ENCODE assay signal across 1 cellular context in genomic region chr1:197884173-197884572, GRCh38.
TF ChIP-seq lines count a peak whose summit lies in the region.

No MANE protein-coding gene starts in this region.

TF ChIP-seq in HepG2, 621 proteins besides CTCF, POLR2A, EP300 and RAD21 (continued from another document and continues in another):
- TF ChIP-seq, protein P1, sequence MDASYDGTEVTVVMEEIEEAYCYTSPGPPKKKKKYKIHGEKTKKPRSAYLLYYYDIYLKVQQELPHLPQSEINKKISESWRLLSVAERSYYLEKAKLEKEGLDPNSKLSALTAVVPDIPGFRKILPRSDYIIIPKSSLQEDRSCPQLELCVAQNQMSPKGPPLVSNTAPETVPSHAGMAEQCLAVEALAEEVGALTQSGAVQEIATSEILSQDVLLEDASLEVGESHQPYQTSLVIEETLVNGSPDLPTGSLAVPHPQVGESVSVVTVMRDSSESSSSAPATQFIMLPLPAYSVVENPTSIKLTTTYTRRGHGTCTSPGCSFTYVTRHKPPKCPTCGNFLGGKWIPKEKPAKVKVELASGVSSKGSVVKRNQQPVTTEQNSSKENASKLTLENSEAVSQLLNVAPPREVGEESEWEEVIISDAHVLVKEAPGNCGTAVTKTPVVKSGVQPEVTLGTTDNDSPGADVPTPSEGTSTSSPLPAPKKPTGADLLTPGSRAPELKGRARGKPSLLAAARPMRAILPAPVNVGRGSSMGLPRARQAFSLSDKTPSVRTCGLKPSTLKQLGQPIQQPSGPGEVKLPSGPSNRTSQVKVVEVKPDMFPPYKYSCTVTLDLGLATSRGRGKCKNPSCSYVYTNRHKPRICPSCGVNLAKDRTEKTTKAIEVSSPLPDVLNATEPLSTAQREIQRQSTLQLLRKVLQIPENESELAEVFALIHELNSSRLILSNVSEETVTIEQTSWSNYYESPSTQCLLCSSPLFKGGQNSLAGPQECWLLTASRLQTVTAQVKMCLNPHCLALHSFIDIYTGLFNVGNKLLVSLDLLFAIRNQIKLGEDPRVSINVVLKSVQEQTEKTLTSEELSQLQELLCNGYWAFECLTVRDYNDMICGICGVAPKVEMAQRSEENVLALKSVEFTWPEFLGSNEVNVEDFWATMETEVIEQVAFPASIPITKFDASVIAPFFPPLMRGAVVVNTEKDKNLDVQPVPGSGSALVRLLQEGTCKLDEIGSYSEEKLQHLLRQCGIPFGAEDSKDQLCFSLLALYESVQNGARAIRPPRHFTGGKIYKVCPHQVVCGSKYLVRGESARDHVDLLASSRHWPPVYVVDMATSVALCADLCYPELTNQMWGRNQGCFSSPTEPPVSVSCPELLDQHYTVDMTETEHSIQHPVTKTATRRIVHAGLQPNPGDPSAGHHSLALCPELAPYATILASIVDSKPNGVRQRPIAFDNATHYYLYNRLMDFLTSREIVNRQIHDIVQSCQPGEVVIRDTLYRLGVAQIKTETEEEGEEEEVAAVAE (CRISPR knock-in tag; IDR thresholded peaks at IDR 0.05; ENCODE audit: borderline replicate concordance) = no peak
- TF ChIP-seq ELK4 (CRISPR knock-in tag; IDR thresholded peaks at IDR 0.05; ENCODE audit: borderline replicate concordance) (no peak), FIP1L1 (IDR thresholded peaks at IDR 0.05; ENCODE audit: borderline replicate concordance, insufficient read depth, low read depth, low read length) (no peak), MED8 (CRISPR knock-in tag; IDR thresholded peaks at IDR 0.05; ENCODE audit: insufficient replicate concordance) (no peak), SETDB1 (CRISPR knock-in tag; IDR thresholded peaks at IDR 0.05; ENCODE audit: borderline replicate concordance) (no peak), NFIB (CRISPR knock-in tag; IDR thresholded peaks at IDR 0.05; ENCODE audit: borderline replicate concordance) (no peak), ZNF777 (CRISPR knock-in tag; IDR thresholded peaks at IDR 0.05) (no peak), JDP2 (CRISPR knock-in tag; IDR thresholded peaks at IDR 0.05; ENCODE audit: borderline replicate concordance) (no peak), GATA4 (IDR thresholded peaks at IDR 0.05; ENCODE audit: borderline replicate concordance, low read depth) (no peak), ZNF225 (CRISPR knock-in tag; IDR thresholded peaks at IDR 0.05) (no peak), NKX3-1 (CRISPR knock-in tag; IDR thresholded peaks at IDR 0.05) (no peak), HNF1B (CRISPR knock-in tag; IDR thresholded peaks at IDR 0.05) (peak; percentile 79), ZFP62 (CRISPR knock-in tag; IDR thresholded peaks at IDR 0.05) (no peak), CBX5 (CRISPR knock-in tag; IDR thresholded peaks at IDR 0.05; ENCODE audit: borderline replicate concordance) (no peak; the same call in 1 of the 2 replicates), ZNF484 (CRISPR knock-in tag; IDR thresholded peaks at IDR 0.05; ENCODE audit: borderline replicate concordance, low read depth) (no peak), SOX6 (IDR thresholded peaks at IDR 0.05) (no peak), SOX6 (CRISPR knock-in tag; IDR thresholded peaks at IDR 0.05) (peak; percentile 93), MYNN (CRISPR knock-in tag; IDR thresholded peaks at IDR 0.05; ENCODE audit: low read depth) (no peak), ZKSCAN1 (IDR thresholded peaks at IDR 0.05; ENCODE audit: low read length) (no peak), CREB1 (IDR thresholded peaks at IDR 0.05) (no peak), CREB1 (CRISPR knock-in tag; IDR thresholded peaks at IDR 0.05) (no peak), ZNF230 (CRISPR knock-in tag; IDR thresholded peaks at IDR 0.05) (no peak), GABPA (IDR thresholded peaks at IDR 0.05; ENCODE audit: low read depth, low read length) (no peak), GABPA (CRISPR knock-in tag; IDR thresholded peaks at IDR 0.05; ENCODE audit: low read depth) (no peak), TRAFD1 (CRISPR knock-in tag; IDR thresholded peaks at IDR 0.05; ENCODE audit: borderline replicate concordance) (no peak), HES4 (CRISPR knock-in tag; IDR thresholded peaks at IDR 0.05; ENCODE audit: borderline replicate concordance) (no peak), RFXANK (CRISPR knock-in tag; IDR thresholded peaks at IDR 0.05) (no peak), RFX5 (IDR thresholded peaks at IDR 0.05; ENCODE audit: low read depth, low read length) (no peak), MTF1 (CRISPR knock-in tag; IDR thresholded peaks at IDR 0.05) (no peak), IRX3 (CRISPR knock-in tag; IDR thresholded peaks at IDR 0.05; ENCODE audit: borderline replicate concordance, low read depth) (no peak), TEAD3 (CRISPR knock-in tag; optimal IDR thresholded peaks at IDR 0.05; ENCODE audit: borderline replicate concordance) (peak; percentile 64), TAF15 (IDR thresholded peaks at IDR 0.05; ENCODE audit: low read depth, low read length, poor library complexity, severe bottlenecking) (no peak), BHLHE40 (IDR thresholded peaks at IDR 0.05; ENCODE audit: low read length) (no peak), EZH2 (conservative IDR thresholded peaks at IDR 0.05; ENCODE audit: low read depth, low read length) (no peak), CENPX (CRISPR knock-in tag; IDR thresholded peaks at IDR 0.05) (no peak), ZSCAN29 (CRISPR knock-in tag; conservative IDR thresholded peaks at IDR 0.05) (no peak), HMG20A (CRISPR knock-in tag; IDR thresholded peaks at IDR 0.05; ENCODE audit: borderline replicate concordance) (peak; percentile 65; the same call in 1 of the 2 replicates), ZNF558 (CRISPR knock-in tag; IDR thresholded peaks at IDR 0.05; ENCODE audit: borderline replicate concordance) (no peak), ZNF431 (CRISPR knock-in tag; IDR thresholded peaks at IDR 0.05; ENCODE audit: borderline replicate concordance, low read depth) (no peak), EED (CRISPR knock-in tag; IDR thresholded peaks at IDR 0.05) (no peak), SALL1 (CRISPR knock-in tag; IDR thresholded peaks at IDR 0.05) (peak; percentile 95), MTA3 (CRISPR knock-in tag; IDR thresholded peaks at IDR 0.05) (no peak), NR2F6 (IDR thresholded peaks at IDR 0.05) (peak; percentile 65), NR2F6 (CRISPR knock-in tag; IDR thresholded peaks at IDR 0.05) (peak; percentile 78)
- TF ChIP-seq, protein P2, sequence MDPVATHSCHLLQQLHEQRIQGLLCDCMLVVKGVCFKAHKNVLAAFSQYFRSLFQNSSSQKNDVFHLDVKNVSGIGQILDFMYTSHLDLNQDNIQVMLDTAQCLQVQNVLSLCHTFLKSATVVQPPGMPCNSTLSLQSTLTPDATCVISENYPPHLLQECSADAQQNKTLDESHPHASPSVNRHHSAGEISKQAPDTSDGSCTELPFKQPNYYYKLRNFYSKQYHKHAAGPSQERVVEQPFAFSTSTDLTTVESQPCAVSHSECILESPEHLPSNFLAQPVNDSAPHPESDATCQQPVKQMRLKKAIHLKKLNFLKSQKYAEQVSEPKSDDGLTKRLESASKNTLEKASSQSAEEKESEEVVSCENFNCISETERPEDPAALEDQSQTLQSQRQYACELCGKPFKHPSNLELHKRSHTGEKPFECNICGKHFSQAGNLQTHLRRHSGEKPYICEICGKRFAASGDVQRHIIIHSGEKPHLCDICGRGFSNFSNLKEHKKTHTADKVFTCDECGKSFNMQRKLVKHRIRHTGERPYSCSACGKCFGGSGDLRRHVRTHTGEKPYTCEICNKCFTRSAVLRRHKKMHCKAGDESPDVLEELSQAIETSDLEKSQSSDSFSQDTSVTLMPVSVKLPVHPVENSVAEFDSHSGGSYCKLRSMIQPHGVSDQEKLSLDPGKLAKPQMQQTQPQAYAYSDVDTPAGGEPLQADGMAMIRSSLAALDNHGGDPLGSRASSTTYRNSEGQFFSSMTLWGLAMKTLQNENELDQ (CRISPR knock-in tag; IDR thresholded peaks at IDR 0.05; ENCODE audit: borderline replicate concordance) = no peak
- TF ChIP-seq, protein P3, sequence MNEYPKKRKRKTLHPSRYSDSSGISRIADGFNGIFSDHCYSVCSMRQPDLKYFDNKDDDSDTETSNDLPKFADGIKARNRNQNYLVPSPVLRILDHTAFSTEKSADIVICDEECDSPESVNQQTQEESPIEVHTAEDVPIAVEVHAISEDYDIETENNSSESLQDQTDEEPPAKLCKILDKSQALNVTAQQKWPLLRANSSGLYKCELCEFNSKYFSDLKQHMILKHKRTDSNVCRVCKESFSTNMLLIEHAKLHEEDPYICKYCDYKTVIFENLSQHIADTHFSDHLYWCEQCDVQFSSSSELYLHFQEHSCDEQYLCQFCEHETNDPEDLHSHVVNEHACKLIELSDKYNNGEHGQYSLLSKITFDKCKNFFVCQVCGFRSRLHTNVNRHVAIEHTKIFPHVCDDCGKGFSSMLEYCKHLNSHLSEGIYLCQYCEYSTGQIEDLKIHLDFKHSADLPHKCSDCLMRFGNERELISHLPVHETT (CRISPR knock-in tag; conservative IDR thresholded peaks at IDR 0.05) = no peak
- TF ChIP-seq, protein P4, sequence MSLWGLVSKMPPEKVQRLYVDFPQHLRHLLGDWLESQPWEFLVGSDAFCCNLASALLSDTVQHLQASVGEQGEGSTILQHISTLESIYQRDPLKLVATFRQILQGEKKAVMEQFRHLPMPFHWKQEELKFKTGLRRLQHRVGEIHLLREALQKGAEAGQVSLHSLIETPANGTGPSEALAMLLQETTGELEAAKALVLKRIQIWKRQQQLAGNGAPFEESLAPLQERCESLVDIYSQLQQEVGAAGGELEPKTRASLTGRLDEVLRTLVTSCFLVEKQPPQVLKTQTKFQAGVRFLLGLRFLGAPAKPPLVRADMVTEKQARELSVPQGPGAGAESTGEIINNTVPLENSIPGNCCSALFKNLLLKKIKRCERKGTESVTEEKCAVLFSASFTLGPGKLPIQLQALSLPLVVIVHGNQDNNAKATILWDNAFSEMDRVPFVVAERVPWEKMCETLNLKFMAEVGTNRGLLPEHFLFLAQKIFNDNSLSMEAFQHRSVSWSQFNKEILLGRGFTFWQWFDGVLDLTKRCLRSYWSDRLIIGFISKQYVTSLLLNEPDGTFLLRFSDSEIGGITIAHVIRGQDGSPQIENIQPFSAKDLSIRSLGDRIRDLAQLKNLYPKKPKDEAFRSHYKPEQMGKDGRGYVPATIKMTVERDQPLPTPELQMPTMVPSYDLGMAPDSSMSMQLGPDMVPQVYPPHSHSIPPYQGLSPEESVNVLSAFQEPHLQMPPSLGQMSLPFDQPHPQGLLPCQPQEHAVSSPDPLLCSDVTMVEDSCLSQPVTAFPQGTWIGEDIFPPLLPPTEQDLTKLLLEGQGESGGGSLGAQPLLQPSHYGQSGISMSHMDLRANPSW (CRISPR knock-in tag; IDR thresholded peaks at IDR 0.05; ENCODE audit: borderline replicate concordance) = peak; percentile 51; the same call in 1 of the 2 replicates
- TF ChIP-seq, protein P5, sequence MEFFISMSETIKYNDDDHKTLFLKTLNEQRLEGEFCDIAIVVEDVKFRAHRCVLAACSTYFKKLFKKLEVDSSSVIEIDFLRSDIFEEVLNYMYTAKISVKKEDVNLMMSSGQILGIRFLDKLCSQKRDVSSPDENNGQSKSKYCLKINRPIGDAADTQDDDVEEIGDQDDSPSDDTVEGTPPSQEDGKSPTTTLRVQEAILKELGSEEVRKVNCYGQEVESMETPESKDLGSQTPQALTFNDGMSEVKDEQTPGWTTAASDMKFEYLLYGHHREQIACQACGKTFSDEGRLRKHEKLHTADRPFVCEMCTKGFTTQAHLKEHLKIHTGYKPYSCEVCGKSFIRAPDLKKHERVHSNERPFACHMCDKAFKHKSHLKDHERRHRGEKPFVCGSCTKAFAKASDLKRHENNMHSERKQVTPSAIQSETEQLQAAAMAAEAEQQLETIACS (CRISPR knock-in tag; IDR thresholded peaks at IDR 0.05) = no peak
